ENCODE assay signal across 12 cellular contexts in the genomic region with DNA sequence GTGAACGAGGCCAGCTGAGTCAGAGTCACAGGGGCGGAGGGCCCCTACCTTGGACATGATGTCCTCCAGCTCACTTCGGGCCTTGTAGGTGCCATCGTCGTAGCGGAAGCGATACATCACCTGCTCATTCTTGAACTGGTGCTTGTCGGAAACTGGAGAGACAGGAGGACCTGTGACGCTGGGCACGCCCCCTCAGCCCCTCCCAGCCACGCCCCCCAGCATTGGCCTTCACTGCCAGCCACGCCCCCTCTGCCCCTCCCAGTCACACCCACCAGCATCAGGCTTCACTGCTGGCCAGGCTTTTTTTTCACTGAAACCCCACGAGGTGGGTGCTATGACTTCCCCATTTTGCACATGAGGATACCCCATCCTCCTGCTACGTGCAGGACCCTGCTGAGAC.
A peak's percentile ranks its signal among the peaks of the same experiment; 100 is the strongest.
DNase-seq lines count a peak whose midpoint lies in the region; ATAC-seq and TF ChIP-seq lines count a peak whose summit lies in the region.
"Had no signal": no experiment of that assay in that cellular context is flagged by ENCODE, and none has a peak within 500 bp of the region (broad histone marks: within the 10 kb centered on the region; RNA-seq: fewer than 3 reads in every experiment).

No MANE protein-coding gene starts in this region.

- no peaks in the 10 kb centered on the region for H3K9me2 ChIP-seq in MM.1S (replicated peaks; ENCODE audit: insufficient read depth, low read length)

- no peak overlapping the region for H2AFZ ChIP-seq in MM.1S (ENCODE audit: low read length)

- intact Hi-C loops in activated CD4-positive, alpha-beta memory T cell treated with anti-CD3 and anti-CD28 coated beads for 36 hours (cut with micrococcal nuclease): no loop called here
- intact Hi-C loops in transverse colon (cut with DNase I; ENCODE audit: low total_unique reads) (no loop called here), sciatic nerve (cut with DNase I) (no loop called here)

- ATAC-seq in sciatic nerve: no peak
- ATAC-seq: upper lobe of right lung had no signal

- no peaks in the 10 kb centered on the region for H3K9me3 ChIP-seq in transverse colon
- H3K9me3 ChIP-seq in MM.1S (replicated peaks; ENCODE audit: insufficient read depth, low read length): no peaks in the 10 kb centered on the region
- H3K9me3 ChIP-seq: upper lobe of right lung had no signal

- POLR2A ChIA-PET in activated CD4-positive, alpha-beta memory T cell treated with anti-CD3 and anti-CD28 coated beads for 36 hours (lab: Charles Lee): no interaction called here
- POLR2A ChIA-PET in activated CD4-positive, alpha-beta memory T cell treated with anti-CD3 and anti-CD28 coated beads, Interleukin-2, amount 10 ng/mL, durations not matched to agents 7 days and 5 days (lab: Charles Lee): no interaction called here

- H3K27ac ChIP-seq in transverse colon (peak overlapping the region in 2 of 4 donors; percentile 2 to 23), MM.1S (ENCODE audit: low read length) (no peak overlapping the region)
- H3K27ac ChIP-seq: HL-60, upper lobe of right lung had no signal

- no peak overlapping the region for H3K4me2 ChIP-seq in MM.1S (ENCODE audit: low read depth, low read length)

- no peaks in the 10 kb centered on the region for H3K4me1 Mint-ChIP-seq in activated CD4-positive, alpha-beta memory T cell treated with anti-CD3 and anti-CD28 coated beads for 36 hours (ENCODE audit: low read depth)
- H3K4me1 Mint-ChIP-seq in activated CD4-positive, alpha-beta memory T cell treated with anti-CD3 and anti-CD28 coated beads, Interleukin-2, amount 10 ng/mL, durations not matched to agents 7 days and 5 days: peaks cover 2% of the 10 kb centered on the region
- peaks cover 19% of the 10 kb centered on the region for H3K4me1 Mint-ChIP-seq in endothelial cell (ENCODE audit: unreplicated experiment)

- H3K9me3 Mint-ChIP-seq in activated CD4-positive, alpha-beta memory T cell treated with anti-CD3 and anti-CD28 coated beads for 36 hours: no peaks in the 10 kb centered on the region
- no peaks in the 10 kb centered on the region for H3K9me3 Mint-ChIP-seq in activated CD4-positive, alpha-beta memory T cell treated with anti-CD3 and anti-CD28 coated beads, Interleukin-2, amount 10 ng/mL, durations not matched to agents 7 days and 5 days
- H3K9me3 Mint-ChIP-seq in endothelial cell (ENCODE audit: unreplicated experiment): no peaks in the 10 kb centered on the region
- H3K9me3 Mint-ChIP-seq: T-helper 1 cell treated with Interleukin-12 subunit alpha and Interleukin-12 subunit beta and Interleukin-4 antibody, amounts not matched to agents 30 μg/mL and 1 μg/mL, for 36 hours had no signal

- H3K4me1 ChIP-seq in transverse colon (peaks cover 17 to 35% (median 28%) of the 10 kb centered on the region in 4 donors), MM.1S (ENCODE audit: low read length) (peaks cover 11% of the 10 kb centered on the region)

- H3K4me3 ChIP-seq in transverse colon: no peak overlapping the region
- no peak overlapping the region for H3K4me3 ChIP-seq in MM.1S (ENCODE audit: low read length)
- H3K4me3 ChIP-seq: upper lobe of right lung had no signal

- no peaks in the 10 kb centered on the region for H3K27me3 Mint-ChIP-seq in activated CD4-positive, alpha-beta memory T cell treated with anti-CD3 and anti-CD28 coated beads for 36 hours
- no peaks in the 10 kb centered on the region for H3K27me3 Mint-ChIP-seq in activated CD4-positive, alpha-beta memory T cell treated with anti-CD3 and anti-CD28 coated beads, Interleukin-2, amount 10 ng/mL, durations not matched to agents 7 days and 5 days
- H3K27me3 Mint-ChIP-seq in endothelial cell (ENCODE audit: unreplicated experiment): peaks cover 7% of the 10 kb centered on the region

- H3K9ac ChIP-seq in MM.1S (ENCODE audit: low read length): no peak overlapping the region

- peaks cover 20% of the 10 kb centered on the region for H3K36me3 Mint-ChIP-seq in activated CD4-positive, alpha-beta memory T cell treated with anti-CD3 and anti-CD28 coated beads for 36 hours
- peaks cover 41% of the 10 kb centered on the region for H3K36me3 Mint-ChIP-seq in activated CD4-positive, alpha-beta memory T cell treated with anti-CD3 and anti-CD28 coated beads, Interleukin-2, amount 10 ng/mL, durations not matched to agents 7 days and 5 days (ENCODE audit: low read depth)
- peaks cover 48% of the 10 kb centered on the region for H3K36me3 Mint-ChIP-seq in endothelial cell (ENCODE audit: low read depth, unreplicated experiment)

- no peak overlapping the region for H3K4me3 Mint-ChIP-seq in activated CD4-positive, alpha-beta memory T cell treated with anti-CD3 and anti-CD28 coated beads for 36 hours
- H3K4me3 Mint-ChIP-seq in activated CD4-positive, alpha-beta memory T cell treated with anti-CD3 and anti-CD28 coated beads, Interleukin-2, amount 10 ng/mL, durations not matched to agents 7 days and 5 days: no peak overlapping the region
- H3K4me3 Mint-ChIP-seq in endothelial cell (ENCODE audit: unreplicated experiment): peak overlapping the region; percentile 25
- H3K4me3 Mint-ChIP-seq: T-helper 1 cell treated with Interleukin-12 subunit alpha and Interleukin-12 subunit beta and Interleukin-4 antibody, amounts not matched to agents 30 μg/mL and 1 μg/mL, for 36 hours had no signal

- TF ChIP-seq POLR2A in transverse colon (IDR thresholded peaks at IDR 0.05): no peak

- H4K20me1 ChIP-seq in MM.1S (ENCODE audit: insufficient read depth, low read length): no peaks in the 10 kb centered on the region

- H3K27me3 ChIP-seq in transverse colon (no peaks in the 10 kb centered on the region), MM.1S (replicated peaks; ENCODE audit: insufficient read depth, low read length) (no peaks in the 10 kb centered on the region)
- H3K27me3 ChIP-seq: upper lobe of right lung had no signal

- in situ Hi-C loops in transverse colon (cut with MboI; ENCODE audit: low pct_ligation_motif_present in 1 of 4, low pct_unique_long_range_greater_than_20kb in 1 of 4, low sequenced_read_pairs in 3 of 4): no loop called here

- H3K27ac Mint-ChIP-seq in activated CD4-positive, alpha-beta memory T cell treated with anti-CD3 and anti-CD28 coated beads for 36 hours: no peak overlapping the region
- no peak overlapping the region for H3K27ac Mint-ChIP-seq in activated CD4-positive, alpha-beta memory T cell treated with anti-CD3 and anti-CD28 coated beads, Interleukin-2, amount 10 ng/mL, durations not matched to agents 7 days and 5 days
- no peak overlapping the region for H3K27ac Mint-ChIP-seq in endothelial cell (ENCODE audit: unreplicated experiment)

- H3F3A ChIP-seq in MM.1S (ENCODE audit: insufficient read depth, low read length): no peaks in the 10 kb centered on the region

- CTCF ChIA-PET in activated CD4-positive, alpha-beta memory T cell treated with anti-CD3 and anti-CD28 coated beads for 36 hours (lab: Charles Lee): interaction anchor here (1.0 kb wide), 1 partner anchor 22 kb away, joined by 3 read pairs; no protein-coding TSS in a partner anchor
- CTCF ChIA-PET in activated CD4-positive, alpha-beta memory T cell treated with anti-CD3 and anti-CD28 coated beads, Interleukin-2, amount 10 ng/mL, durations not matched to agents 7 days and 5 days (lab: Charles Lee): no interaction called here

- TF ChIP-seq EP300 in transverse colon (IDR thresholded peaks at IDR 0.05; ENCODE audit: low read depth): no peak

- TF ChIP-seq CTCF in endothelial cell (IDR thresholded peaks at IDR 0.05; ENCODE audit: unreplicated experiment) (no peak), transverse colon (IDR thresholded peaks at IDR 0.05) (no peak), MM.1S (IDR thresholded peaks at IDR 0.05; ENCODE audit: low read length) (no peak)

- no peaks in the 10 kb centered on the region for H3K79me2 ChIP-seq in MM.1S (ENCODE audit: low read length)

- WGBS in transverse colon (ENCODE audit: low coverage in 1 of 2), 2 donors: 71% methylated on average over 14 of the region's 14 CpGs; no CpG with 5 or more reads in 1 of the 2 donors

- no peaks in the 10 kb centered on the region for H3K36me3 ChIP-seq in transverse colon
- H3K36me3 ChIP-seq in MM.1S (replicated peaks; ENCODE audit: insufficient read depth, low read length): no peaks in the 10 kb centered on the region

- peak; percentile 17 for DNase-seq in activated CD4-positive, alpha-beta memory T cell treated with anti-CD3 and anti-CD28 coated beads for 36 hours
- DNase-seq in activated CD4-positive, alpha-beta memory T cell treated with anti-CD3 and anti-CD28 coated beads, Interleukin-2, amount 10 ng/mL, durations not matched to agents 7 days and 5 days: no peak
- DNase-seq in NCI-H82 (lab: John Stamatoyannopoulos, UW) (peak; percentile 68), endothelial cell (ENCODE audit: low spot score) (no peak), transverse colon (peak; percentile 88), NCI-H524 (lab: John Stamatoyannopoulos, UW) (no peak), MM.1S (no peak), sciatic nerve (ENCODE audit: low spot score) (no peak)
- DNase-seq: NCI-H1092, upper lobe of right lung had no signal

Comparison
In these comparisons a context has a peak if more than half of its experiments do, and no peak if none do; other contexts are left out.
1. DNase-seq: peak in activated CD4-positive, alpha-beta memory T cell treated with anti-CD3 and anti-CD28 coated beads for 36 hours (single experiment), NCI-H82 (single experiment) and transverse colon (single experiment); none in activated CD4-positive, alpha-beta memory T cell treated with anti-CD3 and anti-CD28 coated beads, Interleukin-2, amount 10 ng/mL, durations not matched to agents 7 days and 5 days (single experiment), endothelial cell (single experiment), NCI-H524 (0 of 2), MM.1S (single experiment) and sciatic nerve (single experiment).